14 cellular contexts compared by ENCODE assay signal in genomic region chr1:180365039-180365438, GRCh38.
DNase-seq lines count a peak whose midpoint lies in the region; ATAC-seq and TF ChIP-seq lines count a peak whose summit lies in the region.
"Had no signal": no experiment of that assay in that cellular context is flagged by ENCODE, and none has a peak within 500 bp of the region (broad histone marks: within the 10 kb centered on the region; RNA-seq: fewer than 3 reads in every experiment).

No MANE protein-coding gene starts in this region.

- H3K36me3 Mint-ChIP-seq in neural crest cell (ENCODE audit: low read depth), result no peaks in the 10 kb centered on the region

- H3K27ac Mint-ChIP-seq in neural crest cell (ENCODE audit: unreplicated experiment), result no peak overlapping the region

- H3K27me3 Mint-ChIP-seq in neural crest cell (ENCODE audit: low read depth), result no peaks in the 10 kb centered on the region

- H3K4me1 Mint-ChIP-seq in neural crest cell, result no peaks in the 10 kb centered on the region

- peaks cover 3% of the 10 kb centered on the region for H3K9me3 Mint-ChIP-seq in neural crest cell

- peak; percentile 43 for TF ChIP-seq CTCF in GM12864 (IDR thresholded peaks at IDR 0.05; ENCODE audit: low read depth, low read length, missing control alignments)
- TF ChIP-seq CTCF in neural crest cell (conservative IDR thresholded peaks at IDR 0.05), result peak; percentile 34

- no peak overlapping the region for H3K4me3 ChIP-seq in GM12864 (ENCODE audit: low read depth, low read length)

- no peak for DNase-seq in GM12864 (ENCODE audit: low read depth)
- peak; percentile 12 for DNase-seq in M059J (ENCODE audit: low read depth)
- peak; percentile 17 for DNase-seq in amniotic epithelial cell (ENCODE audit: low read depth)
- DNase-seq in neural crest cell (ENCODE audit: low read depth, low spot score), result no peak
- DNase-seq in stimulated activated naive CD8-positive, alpha-beta T cell treated with anti-CD3 and anti-CD28 coated beads, Interleukin-15, Interleukin-2, amounts not matched to agents 100 U/mL and 50 U/mL, for 24 hours, result no peak
- DNase-seq in activated effector memory CD4-positive, alpha-beta T cell treated with anti-CD3 and anti-CD28 coated beads, Interleukin-2, amount 50 U/mL, for 16 hours, result no peak
- no peak for DNase-seq in NCI-H2107 (lab: John Stamatoyannopoulos, UW)
- DNase-seq in H4 (ENCODE audit: low spot score), result no peak
- DNase-seq: activated CD4-positive, alpha-beta T cell treated with anti-CD3 and anti-CD28 coated beads, Interleukin-2, amount 50 U/mL, for 48 hours; amygdala; EL; left cardiac atrium; NCI-H1048; SHP77 treated with DMSO at 0.1 percent for 48 hours had no signal

- no peak for ATAC-seq in stimulated activated naive CD8-positive, alpha-beta T cell treated with anti-CD3 and anti-CD28 coated beads, Interleukin-15, Interleukin-2, amounts not matched to agents 100 U/mL and 50 U/mL, for 24 hours
- ATAC-seq: left cardiac atrium had no signal

- no peak overlapping the region for H3K4me3 Mint-ChIP-seq in neural crest cell

Comparison
In these comparisons a context has a peak if more than half of its experiments do, and no peak if none do; other contexts are left out.
1. DNase-seq: peak in M059J (single experiment) and amniotic epithelial cell (single experiment); none in GM12864 (single experiment), neural crest cell (single experiment), stimulated activated naive CD8-positive, alpha-beta T cell treated with anti-CD3 and anti-CD28 coated beads, Interleukin-15, Interleukin-2, amounts not matched to agents 100 U/mL and 50 U/mL, for 24 hours (single experiment), activated effector memory CD4-positive, alpha-beta T cell treated with anti-CD3 and anti-CD28 coated beads, Interleukin-2, amount 50 U/mL, for 16 hours (single experiment), NCI-H2107 (single experiment) and H4 (single experiment).